Comparison of ENCODE assay signal across 27 cellular contexts in the genomic region with DNA sequence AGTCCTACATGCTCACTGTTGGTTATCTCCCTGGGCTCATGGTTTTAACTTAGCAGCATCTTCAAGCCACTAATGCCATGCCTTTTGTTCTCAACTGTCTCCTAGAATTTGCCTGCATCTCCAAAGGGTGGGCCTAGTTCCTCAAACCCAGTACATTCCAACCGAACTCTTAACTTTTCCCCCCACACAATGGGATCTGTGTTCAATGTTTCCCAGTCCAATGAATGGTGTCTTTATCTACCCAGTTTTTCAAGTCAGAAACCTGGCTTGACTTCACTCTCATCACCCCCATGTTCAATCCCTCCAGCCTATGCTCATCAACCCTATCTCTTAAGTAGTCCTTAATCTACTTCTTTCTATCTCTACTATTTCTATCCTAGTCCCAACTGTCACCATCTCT. TPM values are rescaled to one million over a fixed set of nuclear protein-coding genes. Genes with fewer than 3 reads are reported as not detected.
DNase-seq lines count a peak whose midpoint lies in the region; ATAC-seq lines count a peak whose summit lies in the region.
"Had no signal": no experiment of that assay in that cellular context is flagged by ENCODE, and none has a peak within 500 bp of the region (broad histone marks: within the 10 kb centered on the region; RNA-seq: fewer than 3 reads in every experiment).

No MANE protein-coding gene starts in this region.

- peaks cover 14% of the 10 kb centered on the region for H3K9me3 Mint-ChIP-seq in T-helper 2 cell treated with Interferon-gamma antibody and Interleukin-4, amounts not matched to agents 5 μg/mL and 100 μg/mL, for 36 hours
- peaks cover 9% of the 10 kb centered on the region for H3K9me3 Mint-ChIP-seq in stimulated activated naive CD8-positive, alpha-beta T cell treated with anti-CD3 and anti-CD28 coated beads, Interleukin-15, Interleukin-2, amounts not matched to agents 100 ng/mL and 50 ng/mL, for 24 hours
- H3K9me3 Mint-ChIP-seq in activated naive CD4-positive, alpha-beta T cell treated with anti-CD3 and anti-CD28 coated beads, Interleukin-2, amount 50 U/mL, for 72 hours: peaks cover 6% of the 10 kb centered on the region in 2 donors
- peaks cover 6% of the 10 kb centered on the region for H3K9me3 Mint-ChIP-seq in activated CD8-positive, alpha-beta memory T cell treated with anti-CD3 and anti-CD28 coated beads, Interleukin-2, amount 10 ng/mL, durations not matched to agents 7 days and 5 days (ENCODE audit: low read depth)
- H3K9me3 Mint-ChIP-seq: stimulated activated naive B cell treated with anti-CD40 and anti-IgM and Interleukin-4, amounts not matched to agents 10 μg/mL and 1 μg/mL and 100 μg/mL, for 72 hours had no signal

- peaks cover 70% of the 10 kb centered on the region for H3K4me1 Mint-ChIP-seq in T-helper 2 cell treated with Interferon-gamma antibody and Interleukin-4, amounts not matched to agents 5 μg/mL and 100 μg/mL, for 36 hours (ENCODE audit: low read depth)
- peaks cover 71% of the 10 kb centered on the region for H3K4me1 Mint-ChIP-seq in stimulated activated naive CD8-positive, alpha-beta T cell treated with anti-CD3 and anti-CD28 coated beads, Interleukin-15, Interleukin-2, amounts not matched to agents 100 ng/mL and 50 ng/mL, for 24 hours (ENCODE audit: low read depth)
- H3K4me1 Mint-ChIP-seq in activated CD8-positive, alpha-beta memory T cell treated with anti-CD3 and anti-CD28 coated beads, Interleukin-2, amount 10 ng/mL, durations not matched to agents 7 days and 5 days: peaks cover 54% of the 10 kb centered on the region

- no peaks in the 10 kb centered on the region for H3K27me3 Mint-ChIP-seq in T-helper 2 cell treated with Interferon-gamma antibody and Interleukin-4, amounts not matched to agents 5 μg/mL and 100 μg/mL, for 36 hours (ENCODE audit: low read depth)
- H3K27me3 Mint-ChIP-seq in stimulated activated naive CD8-positive, alpha-beta T cell treated with anti-CD3 and anti-CD28 coated beads, Interleukin-15, Interleukin-2, amounts not matched to agents 100 ng/mL and 50 ng/mL, for 24 hours: no peaks in the 10 kb centered on the region
- no peaks in the 10 kb centered on the region for H3K27me3 Mint-ChIP-seq in activated CD8-positive, alpha-beta memory T cell treated with anti-CD3 and anti-CD28 coated beads, Interleukin-2, amount 10 ng/mL, durations not matched to agents 7 days and 5 days
- H3K27me3 Mint-ChIP-seq: stimulated activated naive B cell treated with anti-CD40 and anti-IgM and Interleukin-4, amounts not matched to agents 10 μg/mL and 1 μg/mL and 100 μg/mL, for 72 hours had no signal

- peaks cover 89% of the 10 kb centered on the region for H3K36me3 Mint-ChIP-seq in T-helper 2 cell treated with Interferon-gamma antibody and Interleukin-4, amounts not matched to agents 5 μg/mL and 100 μg/mL, for 36 hours (ENCODE audit: low read depth)
- peaks cover 59% of the 10 kb centered on the region for H3K36me3 Mint-ChIP-seq in stimulated activated naive CD8-positive, alpha-beta T cell treated with anti-CD3 and anti-CD28 coated beads, Interleukin-15, Interleukin-2, amounts not matched to agents 100 ng/mL and 50 ng/mL, for 24 hours (ENCODE audit: low read depth)
- H3K36me3 Mint-ChIP-seq in activated naive CD4-positive, alpha-beta T cell treated with anti-CD3 and anti-CD28 coated beads, Interleukin-2, amount 50 U/mL, for 72 hours: peaks cover 50 to 63% of the 10 kb centered on the region in 2 donors
- H3K36me3 Mint-ChIP-seq in activated CD8-positive, alpha-beta memory T cell treated with anti-CD3 and anti-CD28 coated beads, Interleukin-2, amount 10 ng/mL, durations not matched to agents 7 days and 5 days: peaks cover 53% of the 10 kb centered on the region

- DNase-seq in T-helper 2 cell treated with Interferon-gamma antibody and Interleukin-4, amounts not matched to agents 5 μg/mL and 100 μg/mL, for 36 hours (ENCODE audit: low spot score): no peak
- no peak for DNase-seq in T-helper 2 cell
- no peak for DNase-seq in stimulated activated naive CD8-positive, alpha-beta T cell treated with anti-CD3 and anti-CD28 coated beads, Interleukin-15, Interleukin-2, amounts not matched to agents 100 U/mL and 50 U/mL, for 24 hours
- no peak for DNase-seq in activated naive CD4-positive, alpha-beta T cell treated with anti-CD3 and anti-CD28 coated beads, Interleukin-2, amount 50 U/mL, for 72 hours (ENCODE audit: low spot score in 2 of 2)
- no peak for DNase-seq in activated CD8-positive, alpha-beta memory T cell treated with anti-CD3 and anti-CD28 coated beads, Interleukin-2, amount 10 ng/mL, durations not matched to agents 7 days and 5 days
- DNase-seq in DMS114 treated with DMSO at 0.1 percent for 48 hours (lab: John Stamatoyannopoulos, UW; ENCODE audit: unreplicated experiment): no peak
- no peak for DNase-seq in GM03348 (ENCODE audit: low spot score)
- DNase-seq: 8988T; body of pancreas; cerebellar nuclear complex; DMS153; dorsolateral prefrontal cortex; left ventricle myocardium inferior; mesendoderm; NCI-H1436; NCI-H2081 treated with DMSO at 0.1 percent for 48 hours; NCI-H345; sigmoid colon; SJCRH30; stimulated activated CD4-positive, alpha-beta T cell treated with anti-CD3 and anti-CD28 coated beads, Interleukin-4, amount 100 ng/mL, for 4 hours; stimulated activated naive B cell treated with anti-CD40 and anti-IgM and Interleukin-4, amounts not matched to agents 10 μg/mL and 1 μg/mL and 100 μg/mL, for 72 hours had no signal

- CTCF ChIA-PET in activated CD8-positive, alpha-beta memory T cell treated with anti-CD3 and anti-CD28 coated beads, Interleukin-2, amount 10 ng/mL, durations not matched to agents 7 days and 5 days (lab: Charles Lee): no interaction called here

- peak overlapping the region; percentile 74 for H3K27ac Mint-ChIP-seq in T-helper 2 cell treated with Interferon-gamma antibody and Interleukin-4, amounts not matched to agents 5 μg/mL and 100 μg/mL, for 36 hours
- H3K27ac Mint-ChIP-seq in stimulated activated naive CD8-positive, alpha-beta T cell treated with anti-CD3 and anti-CD28 coated beads, Interleukin-15, Interleukin-2, amounts not matched to agents 100 ng/mL and 50 ng/mL, for 24 hours: peak overlapping the region; percentile 9
- H3K27ac Mint-ChIP-seq in activated naive CD4-positive, alpha-beta T cell treated with anti-CD3 and anti-CD28 coated beads, Interleukin-2, amount 50 U/mL, for 72 hours: peak overlapping the region; percentile 34 to 96
- no peak overlapping the region for H3K27ac Mint-ChIP-seq in activated CD8-positive, alpha-beta memory T cell treated with anti-CD3 and anti-CD28 coated beads, Interleukin-2, amount 10 ng/mL, durations not matched to agents 7 days and 5 days
- H3K27ac Mint-ChIP-seq: GM23338; stimulated activated naive B cell treated with anti-CD40 and anti-IgM and Interleukin-4, amounts not matched to agents 10 μg/mL and 1 μg/mL and 100 μg/mL, for 72 hours had no signal

- H3K4me3 Mint-ChIP-seq in T-helper 2 cell treated with Interferon-gamma antibody and Interleukin-4, amounts not matched to agents 5 μg/mL and 100 μg/mL, for 36 hours: peak overlapping the region; percentile 76
- H3K4me3 Mint-ChIP-seq in stimulated activated naive CD8-positive, alpha-beta T cell treated with anti-CD3 and anti-CD28 coated beads, Interleukin-15, Interleukin-2, amounts not matched to agents 100 ng/mL and 50 ng/mL, for 24 hours: no peak overlapping the region
- H3K4me3 Mint-ChIP-seq in activated CD8-positive, alpha-beta memory T cell treated with anti-CD3 and anti-CD28 coated beads, Interleukin-2, amount 10 ng/mL, durations not matched to agents 7 days and 5 days: no peak overlapping the region
- H3K4me3 Mint-ChIP-seq: GM23338; stimulated activated naive B cell treated with anti-CD40 and anti-IgM and Interleukin-4, amounts not matched to agents 10 μg/mL and 1 μg/mL and 100 μg/mL, for 72 hours had no signal

- no peak for ATAC-seq in stimulated activated naive CD8-positive, alpha-beta T cell treated with anti-CD3 and anti-CD28 coated beads, Interleukin-15, Interleukin-2, amounts not matched to agents 100 U/mL and 50 U/mL, for 24 hours
- no peak for ATAC-seq in activated naive CD4-positive, alpha-beta T cell treated with anti-CD3 and anti-CD28 coated beads, Interleukin-2, amount 50 U/mL, for 72 hours
- ATAC-seq in activated CD8-positive, alpha-beta memory T cell treated with anti-CD3 and anti-CD28 coated beads, Interleukin-2, amount 10 ng/mL, durations not matched to agents 7 days and 5 days: no peak
- ATAC-seq: body of pancreas; GM23338; stimulated activated naive B cell treated with anti-CD40 and anti-IgM and Interleukin-4, amounts not matched to agents 10 μg/mL and 1 μg/mL and 100 μg/mL, for 72 hours had no signal

RNA-seq across cellular contexts. Expression of gene CD40LG, which starts 12.9 kb away (rescaled TPM):
- 100 to 1,000 TPM in 1 of 2 donors, 10 to 100 TPM in 1; 80.0 to 134 TPM for total RNA-seq in activated naive CD4-positive, alpha-beta T cell treated with anti-CD3 and anti-CD28 coated beads, Interleukin-2, amount 50 U/mL, for 72 hours
- total RNA-seq in activated CD8-positive, alpha-beta memory T cell treated with anti-CD3 and anti-CD28 coated beads, Interleukin-2, amount 10 ng/mL, durations not matched to agents 7 days and 5 days: 10 to 100 TPM in 1 of 2 experiments, 1 to 10 TPM in 1; 5.9 to 12.7 TPM
- total RNA-seq: body of pancreas, glomerular endothelial cell, GM23338, left ventricle myocardium inferior, prostate gland, SJCRH30, temporal lobe, ureter had no signal

Comparison
In these comparisons a context has a peak if more than half of its experiments do, and no peak if none do; other contexts are left out.
1. RNA of gene CD40LG, which starts 12.9 kb away (total RNA-seq): 80.0 to 134 TPM in activated naive CD4-positive, alpha-beta T cell treated with anti-CD3 and anti-CD28 coated beads, Interleukin-2, amount 50 U/mL, for 72 hours; 5.9 to 12.7 TPM in activated CD8-positive, alpha-beta memory T cell treated with anti-CD3 and anti-CD28 coated beads, Interleukin-2, amount 10 ng/mL, durations not matched to agents 7 days and 5 days; every median in the first group is over 4 times any median in the second.